ENCODE assay signal across 27 cellular contexts in the genomic region with DNA sequence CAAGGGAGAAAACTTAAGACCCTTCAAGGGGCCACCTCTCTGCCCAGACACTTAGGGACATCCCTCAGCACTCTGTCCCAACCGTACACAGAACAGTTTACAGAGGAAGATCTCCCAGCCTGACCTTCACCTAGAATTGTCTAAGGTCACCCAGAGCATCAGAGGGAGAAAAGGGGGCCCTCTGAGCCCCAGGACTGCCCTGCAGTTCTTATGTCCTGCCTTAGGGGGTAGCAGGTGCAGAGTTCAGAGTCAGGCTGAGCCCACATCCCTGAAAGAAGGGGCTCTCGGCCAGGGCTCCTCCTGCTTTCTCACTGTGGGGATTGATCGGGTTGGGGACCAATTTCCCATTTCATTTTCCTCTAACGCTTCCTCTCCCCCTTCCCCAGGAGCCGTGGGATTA. TPM values are rescaled to one million over a fixed set of nuclear protein-coding genes. Genes with fewer than 3 reads are reported as not detected.
A peak's percentile ranks its signal among the peaks of the same experiment; 100 is the strongest.
DNase-seq lines count a peak whose midpoint lies in the region; ATAC-seq and TF ChIP-seq lines count a peak whose summit lies in the region.
"Had no signal": no experiment of that assay in that cellular context is flagged by ENCODE, and none has a peak within 500 bp of the region (broad histone marks: within the 10 kb centered on the region; RNA-seq: fewer than 3 reads in every experiment).

No MANE protein-coding gene starts in this region.

- no peaks in the 10 kb centered on the region for H3K27me3 ChIP-seq in MM.1S (replicated peaks; ENCODE audit: insufficient read depth, low read length)
- no peaks in the 10 kb centered on the region for H3K27me3 ChIP-seq in parathyroid adenoma (ENCODE audit: control insufficient read depth, insufficient read depth, low read length)
- H3K27me3 ChIP-seq: adrenal gland, thyroid gland had no signal

- H3K4me1 Mint-ChIP-seq in activated naive CD4-positive, alpha-beta T cell treated with anti-CD3 and anti-CD28 coated beads, Interleukin-2, amount 50 U/mL, for 24 hours, result peaks cover 18% of the 10 kb centered on the region
- H3K4me1 Mint-ChIP-seq in activated naive CD4-positive, alpha-beta T cell treated with anti-CD3 and anti-CD28 coated beads for 36 hours (ENCODE audit: low read depth), result peaks cover 20% of the 10 kb centered on the region
- H3K4me1 Mint-ChIP-seq in endothelial cell (ENCODE audit: unreplicated experiment), result peaks cover 58% of the 10 kb centered on the region

- peaks cover 7% of the 10 kb centered on the region for H3K27me3 Mint-ChIP-seq in activated naive CD4-positive, alpha-beta T cell treated with anti-CD3 and anti-CD28 coated beads, Interleukin-2, amount 50 U/mL, for 24 hours
- H3K27me3 Mint-ChIP-seq in activated naive CD4-positive, alpha-beta T cell treated with anti-CD3 and anti-CD28 coated beads for 36 hours (ENCODE audit: low read depth), result peaks cover 10% of the 10 kb centered on the region
- H3K27me3 Mint-ChIP-seq in endothelial cell (ENCODE audit: unreplicated experiment), result peaks cover 9% of the 10 kb centered on the region

- DNase-seq in activated naive CD4-positive, alpha-beta T cell treated with anti-CD3 and anti-CD28 coated beads for 36 hours, result no peak
- no peak for DNase-seq in MM.1S
- DNase-seq in cerebellar cortex (ENCODE audit: low spot score), result peak; percentile 3
- DNase-seq in stimulated activated naive CD4-positive, alpha-beta T cell (lab: John Stamatoyannopoulos, UW), result no peak
- no peak for DNase-seq in endothelial cell (ENCODE audit: low spot score)
- DNase-seq: 8988T; activated CD4-positive, alpha-beta T cell treated with anti-CD3 and anti-CD28 coated beads for 1 hour; effector CD8-positive, alpha-beta T cell; GOT3; Karpas-422; NCI-H146; NCI-H2107; NCI-H446; thyroid gland had no signal

- no peak overlapping the region for H3K4me3 Mint-ChIP-seq in activated naive CD4-positive, alpha-beta T cell treated with anti-CD3 and anti-CD28 coated beads, Interleukin-2, amount 50 U/mL, for 24 hours
- no peak overlapping the region for H3K4me3 Mint-ChIP-seq in activated naive CD4-positive, alpha-beta T cell treated with anti-CD3 and anti-CD28 coated beads for 36 hours
- no peak overlapping the region for H3K4me3 Mint-ChIP-seq in endothelial cell (ENCODE audit: unreplicated experiment)
- H3K4me3 Mint-ChIP-seq: activated CD8-positive, alpha-beta T cell treated with anti-CD3 and anti-CD28 coated beads, Interleukin-2, amount 10 ng/mL, durations not matched to agents 7 days and 5 days; brain; stimulated activated naive CD8-positive, alpha-beta T cell treated with anti-CD3 and anti-CD28 coated beads, Interleukin-15, amount 100 ng/mL, for 72 hours had no signal

- no peak overlapping the region for H3K4me3 ChIP-seq in MM.1S (ENCODE audit: low read length)
- no peak overlapping the region for H3K4me3 ChIP-seq in parathyroid adenoma (ENCODE audit: low read depth, low read length)
- H3K4me3 ChIP-seq: adrenal gland, thyroid gland had no signal

- H3K9ac ChIP-seq in MM.1S (ENCODE audit: low read length) (no peak overlapping the region), parathyroid adenoma (no peak overlapping the region)

- CTCF ChIA-PET in activated naive CD4-positive, alpha-beta T cell treated with anti-CD3 and anti-CD28 coated beads for 36 hours (lab: Charles Lee), result no interaction called here

- peaks cover 5% of the 10 kb centered on the region; the same call in 1 of the 2 replicates for H3F3A ChIP-seq in MM.1S (ENCODE audit: insufficient read depth, low read length)

- H3K9me3 ChIP-seq in MM.1S (replicated peaks; ENCODE audit: insufficient read depth, low read length), result no peaks in the 10 kb centered on the region
- H3K9me3 ChIP-seq in parathyroid adenoma (ENCODE audit: control insufficient read depth, low read length), result no peaks in the 10 kb centered on the region
- H3K9me3 ChIP-seq: adrenal gland, thyroid gland had no signal

- H3K9me2 ChIP-seq in MM.1S (replicated peaks; ENCODE audit: insufficient read depth, low read length), result no peaks in the 10 kb centered on the region

- no peaks in the 10 kb centered on the region for H3K36me3 Mint-ChIP-seq in activated naive CD4-positive, alpha-beta T cell treated with anti-CD3 and anti-CD28 coated beads, Interleukin-2, amount 50 U/mL, for 24 hours
- H3K36me3 Mint-ChIP-seq in activated naive CD4-positive, alpha-beta T cell treated with anti-CD3 and anti-CD28 coated beads for 36 hours (ENCODE audit: low read depth), result no peaks in the 10 kb centered on the region
- no peaks in the 10 kb centered on the region for H3K36me3 Mint-ChIP-seq in endothelial cell (ENCODE audit: low read depth, unreplicated experiment)
- H3K36me3 Mint-ChIP-seq: brain had no signal

- intact Hi-C loops in activated naive CD4-positive, alpha-beta T cell treated with anti-CD3 and anti-CD28 coated beads for 36 hours (cut with micrococcal nuclease), result no loop called here

- 0 out of 2 replicates have a peak overlapping the region, but pooled peaks have one; percentile 50 for H2AFZ ChIP-seq in MM.1S (ENCODE audit: low read length)
- H2AFZ ChIP-seq in parathyroid adenoma, result no peak overlapping the region

- H3K27ac Mint-ChIP-seq in activated naive CD4-positive, alpha-beta T cell treated with anti-CD3 and anti-CD28 coated beads, Interleukin-2, amount 50 U/mL, for 24 hours, result peak overlapping the region; percentile 55
- no peak overlapping the region for H3K27ac Mint-ChIP-seq in activated naive CD4-positive, alpha-beta T cell treated with anti-CD3 and anti-CD28 coated beads for 36 hours
- no peak overlapping the region for H3K27ac Mint-ChIP-seq in endothelial cell (ENCODE audit: unreplicated experiment)
- H3K27ac Mint-ChIP-seq: activated CD8-positive, alpha-beta T cell treated with anti-CD3 and anti-CD28 coated beads, Interleukin-2, amount 10 ng/mL, durations not matched to agents 7 days and 5 days had no signal

- H3K79me2 ChIP-seq in MM.1S (ENCODE audit: low read length) (no peaks in the 10 kb centered on the region), parathyroid adenoma (no peaks in the 10 kb centered on the region)

- H3K27ac ChIP-seq in MM.1S (ENCODE audit: low read length) (no peak overlapping the region), parathyroid adenoma (peak overlapping the region; percentile 21)
- H3K27ac ChIP-seq: adrenal gland, RWPE1, thyroid gland had no signal

- peaks cover 15% of the 10 kb centered on the region for H3K4me1 ChIP-seq in MM.1S (ENCODE audit: low read length)
- H3K4me1 ChIP-seq in parathyroid adenoma, result peaks cover 5% of the 10 kb centered on the region

- no peaks in the 10 kb centered on the region for H3K36me3 ChIP-seq in MM.1S (replicated peaks; ENCODE audit: insufficient read depth, low read length)
- H3K36me3 ChIP-seq in parathyroid adenoma (ENCODE audit: control insufficient read depth, insufficient read depth, low read length), result no peaks in the 10 kb centered on the region
- H3K36me3 ChIP-seq: adrenal gland, thyroid gland had no signal

- ATAC-seq in GM21367 (IDR thresholded peaks at IDR 0.05; ENCODE audit: unreplicated experiment), result no peak

- no peak for TF ChIP-seq CTCF in MM.1S (IDR thresholded peaks at IDR 0.05; ENCODE audit: low read length)
- no peak for TF ChIP-seq CTCF in parathyroid adenoma (IDR thresholded peaks at IDR 0.05)
- no peak for TF ChIP-seq CTCF in endothelial cell (IDR thresholded peaks at IDR 0.05; ENCODE audit: unreplicated experiment)

- H3K4me2 ChIP-seq in MM.1S (ENCODE audit: low read depth, low read length) (no peak overlapping the region), parathyroid adenoma (ENCODE audit: low read length) (no peak overlapping the region)

- no peaks in the 10 kb centered on the region for H3K9me3 Mint-ChIP-seq in activated naive CD4-positive, alpha-beta T cell treated with anti-CD3 and anti-CD28 coated beads, Interleukin-2, amount 50 U/mL, for 24 hours
- no peaks in the 10 kb centered on the region for H3K9me3 Mint-ChIP-seq in activated naive CD4-positive, alpha-beta T cell treated with anti-CD3 and anti-CD28 coated beads for 36 hours
- H3K9me3 Mint-ChIP-seq in endothelial cell (ENCODE audit: unreplicated experiment), result no peaks in the 10 kb centered on the region
- H3K9me3 Mint-ChIP-seq: stimulated activated naive CD8-positive, alpha-beta T cell treated with anti-CD3 and anti-CD28 coated beads, Interleukin-15, amount 100 ng/mL, for 72 hours had no signal

- H4K20me1 ChIP-seq in MM.1S (ENCODE audit: insufficient read depth, low read length), result no peaks in the 10 kb centered on the region

RNA-seq across cellular contexts. Expression of gene CA4, which starts 15.4 kb away (rescaled TPM):
- total RNA-seq in activated naive CD4-positive, alpha-beta T cell treated with anti-CD3 and anti-CD28 coated beads for 36 hours, result not detected
- total RNA-seq in endothelial cell (ENCODE audit: unreplicated experiment), result 8.3 TPM
- total RNA-seq: activated CD8-positive, alpha-beta T cell treated with anti-CD3 and anti-CD28 coated beads, Interleukin-2, amount 10 ng/mL, durations not matched to agents 7 days and 5 days; fibroblast of villous mesenchyme; kidney epithelial cell; mammary epithelial cell; OCI-LY7; T-helper 1 cell treated with Interleukin-12 subunit alpha and Interleukin-12 subunit beta and Interleukin-4 antibody, amounts not matched to agents 30 ng/mL and 1 ng/mL, for 36 hours had no signal
